25 cellular contexts compared by ENCODE assay signal in the genomic region with DNA sequence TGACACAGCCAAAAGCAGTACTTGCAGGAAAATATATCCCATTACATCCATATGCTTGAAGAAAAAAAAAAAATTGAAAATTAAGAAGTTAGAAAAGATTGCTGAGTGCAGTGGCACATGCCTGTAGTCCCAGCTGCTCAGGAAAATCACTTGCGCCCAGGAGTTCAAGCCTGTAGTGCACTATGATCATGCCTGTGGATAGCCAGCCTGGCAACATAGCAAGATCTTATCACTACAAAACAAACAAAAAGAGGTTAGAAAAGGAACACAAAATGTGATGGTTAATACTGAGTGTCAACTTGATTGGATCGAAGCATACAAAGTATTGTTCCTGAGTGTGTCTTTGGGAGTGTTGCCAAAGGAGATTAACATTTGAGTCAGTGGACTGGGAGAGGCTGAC.
"Had no signal": no experiment of that assay in that cellular context is flagged by ENCODE, and none has a peak within 500 bp of the region (broad histone marks: within the 10 kb centered on the region; RNA-seq: fewer than 3 reads in every experiment).

No MANE protein-coding gene starts in this region.

- H3K4me3 ChIP-seq: left ventricle myocardium inferior, lung, ovary, prostate gland, spleen, tibial nerve, vagina had no signal

- H3K27me3 Mint-ChIP-seq: natural killer cell treated with Interleukin-12 subunit alpha and Interleukin-12 subunit beta and Interleukin-15 and Interleukin-18, amount 100 ng/mL, for 72 hours; stimulated activated naive CD8-positive, alpha-beta T cell treated with anti-CD3 and anti-CD28 coated beads, Interleukin-15, amount 100 ng/mL, for 72 hours; type B pancreatic cell had no signal

- H3K36me3 Mint-ChIP-seq: immature natural killer cell; mesothelial cell of epicardium; naive thymus-derived CD4-positive, alpha-beta T cell; natural killer cell treated with Interleukin-12 subunit alpha and Interleukin-12 subunit beta and Interleukin-15 and Interleukin-18, amount 100 ng/mL, for 72 hours; stimulated activated effector memory CD8-positive, alpha-beta T cell treated with anti-CD3 and anti-CD28 coated beads, Interleukin-12 subunit alpha, Interleukin-12 subunit beta, amount 100 ng/mL, for 72 hours; type B pancreatic cell had no signal

- ATAC-seq: left colon; naive thymus-derived CD4-positive, alpha-beta T cell; natural killer cell treated with Interleukin-12 subunit alpha and Interleukin-12 subunit beta and Interleukin-15 and Interleukin-18, amount 100 ng/mL, for 72 hours; right cardiac atrium; sciatic nerve; stimulated activated effector memory CD8-positive, alpha-beta T cell treated with anti-CD3 and anti-CD28 coated beads, Interleukin-12 subunit alpha, Interleukin-12 subunit beta, amount 100 ng/mL, for 72 hours; stimulated activated naive CD8-positive, alpha-beta T cell treated with anti-CD3 and anti-CD28 coated beads, Interleukin-15, amount 100 ng/mL, for 72 hours had no signal

- H3K27ac ChIP-seq: left ventricle myocardium inferior, ovary, prostate gland, spleen, tibial nerve, vagina had no signal

- DNase-seq: hypothalamus; immature natural killer cell; kidney; left colon; left ventricle myocardium inferior; mesendoderm; naive thymus-derived CD4-positive, alpha-beta T cell; ovary; retina; right cardiac atrium; small intestine; spleen; stimulated activated CD4-positive, alpha-beta T cell treated with anti-CD3 and anti-CD28 coated beads, Interleukin-4, amount 100 ng/mL, for 24 hours; stimulated activated naive CD4-positive, alpha-beta T cell treated with Interleukin-2 at 50 U/mL for 16 hours; stimulated activated naive CD8-positive, alpha-beta T cell treated with anti-CD3 and anti-CD28 coated beads, Interleukin-15, amount 100 ng/mL, for 72 hours; substantia nigra had no signal

- H3K4me1 Mint-ChIP-seq: immature natural killer cell; mesothelial cell of epicardium; naive thymus-derived CD4-positive, alpha-beta T cell; stimulated activated effector memory CD8-positive, alpha-beta T cell treated with anti-CD3 and anti-CD28 coated beads, Interleukin-12 subunit alpha, Interleukin-12 subunit beta, amount 100 ng/mL, for 72 hours; stimulated activated naive CD8-positive, alpha-beta T cell treated with anti-CD3 and anti-CD28 coated beads, Interleukin-15, amount 100 ng/mL, for 72 hours had no signal

- H3K27me3 ChIP-seq: ovary, spleen, tibial nerve, vagina had no signal

- H3K36me3 ChIP-seq: left ventricle myocardium inferior, ovary, prostate gland, spleen, tibial nerve, vagina had no signal

- H3K4me3 Mint-ChIP-seq: immature natural killer cell; mesothelial cell of epicardium; naive thymus-derived CD4-positive, alpha-beta T cell; natural killer cell treated with Interleukin-12 subunit alpha and Interleukin-12 subunit beta and Interleukin-15 and Interleukin-18, amount 100 ng/mL, for 72 hours; stimulated activated effector memory CD8-positive, alpha-beta T cell treated with anti-CD3 and anti-CD28 coated beads, Interleukin-12 subunit alpha, Interleukin-12 subunit beta, amount 100 ng/mL, for 72 hours; stimulated activated naive CD8-positive, alpha-beta T cell treated with anti-CD3 and anti-CD28 coated beads, Interleukin-15, amount 100 ng/mL, for 72 hours; type B pancreatic cell had no signal

- H3K27ac Mint-ChIP-seq: immature natural killer cell; mesothelial cell of epicardium; naive thymus-derived CD4-positive, alpha-beta T cell; natural killer cell treated with Interleukin-12 subunit alpha and Interleukin-12 subunit beta and Interleukin-15 and Interleukin-18, amount 100 ng/mL, for 72 hours; stimulated activated effector memory CD8-positive, alpha-beta T cell treated with anti-CD3 and anti-CD28 coated beads, Interleukin-12 subunit alpha, Interleukin-12 subunit beta, amount 100 ng/mL, for 72 hours; type B pancreatic cell had no signal

- H3K9me3 Mint-ChIP-seq: mesothelial cell of epicardium; naive thymus-derived CD4-positive, alpha-beta T cell; stimulated activated effector memory CD8-positive, alpha-beta T cell treated with anti-CD3 and anti-CD28 coated beads, Interleukin-12 subunit alpha, Interleukin-12 subunit beta, amount 100 ng/mL, for 72 hours; stimulated activated naive CD8-positive, alpha-beta T cell treated with anti-CD3 and anti-CD28 coated beads, Interleukin-15, amount 100 ng/mL, for 72 hours; type B pancreatic cell had no signal

- H3K4me1 ChIP-seq: left ventricle myocardium inferior, prostate gland, spleen, vagina had no signal
